ENCODE assay signal across 36 cellular contexts in genomic region chr5:38823503-38823902, GRCh38. TPM values are rescaled to one million over a fixed set of nuclear protein-coding genes. Genes with fewer than 3 reads are reported as not detected.
"Had no signal": no experiment of that assay in that cellular context is flagged by ENCODE, and none has a peak within 500 bp of the region (broad histone marks: within the 10 kb centered on the region; RNA-seq: fewer than 3 reads in every experiment).

No MANE protein-coding gene starts in this region.

- H3K27ac ChIP-seq: adrenal gland, body of pancreas, brain microvascular endothelial cell, breast epithelium, VCaP had no signal

- H3K27me3 ChIP-seq: adrenal gland, body of pancreas, brain microvascular endothelial cell, breast epithelium had no signal

- ATAC-seq: activated CD8-positive, alpha-beta T cell treated with anti-CD3 and anti-CD28 coated beads for 36 hours; activated naive CD4-positive, alpha-beta T cell treated with anti-CD3 and anti-CD28 coated beads, Interleukin-2, amount 50 U/mL, for 72 hours; activated T-cell treated with anti-CD3 and anti-CD28 coated beads, Interleukin-2, amount 50 U/mL, for 4 hours; activated T-cell treated with anti-CD3 and anti-CD28 coated beads, Interleukin-2, amount 50 U/mL, for 72 hours; activated T-helper 17 cell treated with anti-CD3 and anti-CD28 coated beads, Interleukin-2, amount 50 U/mL, for 72 hours; body of pancreas had no signal

- H3K4me3 ChIP-seq: adrenal gland, body of pancreas, breast epithelium had no signal

- H3K4me1 ChIP-seq: body of pancreas, breast epithelium had no signal

- DNase-seq: activated B cell treated with CpG ODN at 0.5 μM for 24 hours; activated CD4-positive, alpha-beta memory T cell treated with anti-CD3 and anti-CD28 coated beads for 36 hours; activated CD4-positive, alpha-beta T cell treated with anti-CD3 and anti-CD28 coated beads for 4 hours; activated CD4-positive, alpha-beta T cell treated with anti-CD3 and anti-CD28 coated beads, Interleukin-2, amount 10 ng/mL, durations not matched to agents 24 days and 14 days; activated CD4-positive, alpha-beta T cell treated with anti-CD3 and anti-CD28 coated beads, Interleukin-2, amount 50 U/mL, for 1 hour; activated CD4-positive, alpha-beta T cell treated with anti-CD3 and anti-CD28 coated beads, Interleukin-2, amount 50 U/mL, for 4 hours; activated CD4-positive, CD25-positive, alpha-beta regulatory T cell treated with anti-CD3 and anti-CD28 coated beads, Interleukin-2, amount 50 U/mL, for 72 hours; activated CD8-positive, alpha-beta memory T cell treated with anti-CD3 and anti-CD28 coated beads, Interleukin-2, amount 50 U/mL, for 4 hours; activated CD8-positive, alpha-beta T cell treated with anti-CD3 and anti-CD28 coated beads for 36 hours; activated effector memory CD4-positive, alpha-beta T cell treated with anti-CD3 and anti-CD28 coated beads, Interleukin-2, amount 50 U/mL, for 16 hours; activated gamma-delta T cell treated with Interleukin-2 at 50 U/mL for 16 hours; activated naive CD4-positive, alpha-beta T cell; activated naive CD4-positive, alpha-beta T cell treated with anti-CD3 and anti-CD28 coated beads for 36 hours; activated naive CD4-positive, alpha-beta T cell treated with anti-CD3 and anti-CD28 coated beads, Interleukin-2, amount 50 U/mL, for 16 hours; activated naive CD8-positive, alpha-beta T cell treated with anti-CD3 and anti-CD28 coated beads for 36 hours; activated T-cell treated with anti-CD3 and anti-CD28 coated beads for 4 hours; activated T-cell treated with anti-CD3 and anti-CD28 coated beads, Interleukin-2, amount 50 U/mL, for 1 hour; activated T-cell treated with anti-CD3 and anti-CD28 coated beads, Interleukin-2, amount 50 U/mL, for 4 hours; activated T-cell treated with anti-CD3 and anti-CD28 coated beads, Interleukin-2, amount 50 U/mL, for 72 hours; adrenal gland; amniotic stem cell; aorta; body of pancreas; brain microvascular endothelial cell; central memory CD4-positive, alpha-beta T cell; T-helper 2 cell; T-helper 9 cell had no signal

- H3K36me3 ChIP-seq: adrenal gland, breast epithelium had no signal

- H3K9me3 ChIP-seq: adrenal gland, body of pancreas, breast epithelium had no signal

- FAIRE-seq: astrocyte, colon, TTC549 had no signal

RNA-seq across cellular contexts. Expression of gene OSMR, which starts 22.3 kb away (rescaled TPM):
- total RNA-seq: activated CD4-positive, alpha-beta T cell treated with anti-CD3 and anti-CD28 coated beads, Interleukin-2, amount 10 ng/mL, durations not matched to agents 24 days and 14 days; activated CD8-positive, alpha-beta memory T cell treated with anti-CD3 and anti-CD28 coated beads for 36 hours; activated CD8-positive, alpha-beta T cell treated with anti-CD3 and anti-CD28 coated beads for 36 hours; activated naive CD8-positive, alpha-beta T cell treated with anti-CD3 and anti-CD28 coated beads for 36 hours; activated T-helper 1 cell treated with anti-CD3 and anti-CD28 coated beads, Interleukin-12 subunit alpha, Interleukin-12 subunit beta, Interleukin-2, Interleukin-4 antibody, amounts not matched to agents 30 ng/mL and 10 ng/mL and 1 ng/mL, durations not matched to agents 14 hours and 24 hours and 36 hours had no signal
